ENCODE assay signal across 10 cellular contexts in the genomic region with DNA sequence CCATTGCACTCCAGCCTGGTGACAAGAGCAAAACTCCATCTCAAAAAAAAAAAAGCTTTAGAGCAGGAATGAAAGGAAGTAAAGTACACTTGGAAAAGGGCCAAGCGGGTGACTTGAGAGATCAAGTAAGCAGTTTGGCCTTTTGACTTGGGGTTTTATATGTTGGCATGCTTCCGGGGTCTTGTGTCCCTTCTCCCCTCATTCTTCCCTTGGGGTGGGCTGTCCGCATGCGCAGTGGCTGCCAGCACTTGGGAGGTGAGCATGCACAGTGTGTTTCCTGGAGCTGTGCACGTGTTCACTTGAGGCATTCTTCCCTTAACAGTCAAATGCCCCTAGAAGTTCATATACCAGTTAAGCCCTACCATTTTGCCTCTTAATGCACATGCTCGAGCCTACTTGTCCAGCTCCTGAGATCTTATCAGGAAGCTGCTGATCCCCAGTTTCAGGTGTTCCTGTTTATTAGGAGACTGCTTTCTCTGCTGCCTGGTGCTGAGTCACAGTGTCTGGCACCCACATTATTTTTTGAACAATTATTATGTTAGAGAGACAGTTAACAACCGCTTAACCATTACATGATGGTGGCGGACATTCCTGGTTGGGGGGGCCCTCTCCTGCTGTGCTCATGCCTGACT. TPM values are rescaled to one million over a fixed set of nuclear protein-coding genes. Genes with fewer than 3 reads are reported as not detected.
A peak's percentile ranks its signal among the peaks of the same experiment; 100 is the strongest.
DNase-seq lines count a peak whose midpoint lies in the region; ATAC-seq, FAIRE-seq and TF ChIP-seq lines count a peak whose summit lies in the region.
"Had no signal": no experiment of that assay in that cellular context is flagged by ENCODE, and none has a peak within 500 bp of the region (broad histone marks: within the 10 kb centered on the region; RNA-seq: fewer than 3 reads in every experiment).

No MANE protein-coding gene starts in this region.

- H3K36me3 ChIP-seq in endothelial cell of umbilical vein (ENCODE audit: control insufficient read depth in 2 of 2, extremely low read depth in 1 of 2, insufficient read depth in 2 of 2, low read length in 2 of 2): no peaks in the 10 kb centered on the region

- POLR2A ChIA-PET in endothelial cell of umbilical vein (lab: Charles Lee): no interaction called here

- BruUV-seq in endothelial cell of umbilical vein (replicated peaks; lab: Mats Ljungman, UMichigan): no TSS peak

- H3K27ac ChIP-seq in endothelial cell of umbilical vein (ENCODE audit: insufficient read depth, low read depth, low read length): no peak overlapping the region

- peak; percentile 45 for DNase-seq in NCI-H1105 treated with DMSO at 0.1 percent for 48 hours (lab: John Stamatoyannopoulos, UW)
- no peak for DNase-seq in NCI-H1105 (lab: John Stamatoyannopoulos, UW)
- DNase-seq in endothelial cell of umbilical vein (ENCODE audit: low read depth, low spot score): peak; percentile 45
- peak; percentile 50 for DNase-seq in stimulated activated CD4-positive, alpha-beta T cell treated with anti-CD3 and anti-CD28 coated beads, Interleukin-4, amount 100 ng/mL, for 1 hour
- DNase-seq in NAMALWA (ENCODE audit: low spot score): no peak
- no peak for DNase-seq in NCI-H2081 treated with DMSO at 0.1 percent for 48 hours (lab: John Stamatoyannopoulos, UW)
- no peak for DNase-seq in retina

- H3K4me3 ChIP-seq in endothelial cell of umbilical vein (replicated peaks in 1 of 3; ENCODE audit: insufficient read depth in 1 of 3, low read depth in 1 of 3, low read length in 3 of 3): no peak overlapping the region

- H3K9me3 ChIP-seq in endothelial cell of umbilical vein (replicated peaks; ENCODE audit: control insufficient read depth, insufficient read depth, low read length): no peaks in the 10 kb centered on the region

- CTCF ChIA-PET in endothelial cell of umbilical vein (lab: Charles Lee): interaction anchor here (0.6 to 4.1 kb wide), 2 partner anchors 10 to 12 kb away, joined by 3 to 20 read pairs; no protein-coding TSS in a partner anchor

- TF ChIP-seq POLR2A in endothelial cell of umbilical vein (IDR thresholded peaks at IDR 0.05; ENCODE audit: low read depth, low read length): no peak

- H2AFZ ChIP-seq in endothelial cell of umbilical vein (ENCODE audit: low read depth, low read length): no peak overlapping the region

- H3K4me1 ChIP-seq in endothelial cell of umbilical vein (ENCODE audit: control insufficient read depth, extremely low read depth, insufficient read depth, low read length): no peaks in the 10 kb centered on the region

- no peaks in the 10 kb centered on the region for H3K9me1 ChIP-seq in endothelial cell of umbilical vein (replicated peaks; ENCODE audit: control insufficient read depth, extremely low read depth, insufficient read depth, low read length)

- dilution Hi-C loops in endothelial cell of umbilical vein (cut with MboI; ENCODE audit: extremely low pct_ligation_motif_present, low sequenced_read_pairs): no loop called here

- no peaks in the 10 kb centered on the region for H3K79me2 ChIP-seq in endothelial cell of umbilical vein (ENCODE audit: control insufficient read depth, insufficient read depth, low read length)

- peaks cover 0 to 2% of the 10 kb centered on the region in 2 experiments for H3K27me3 ChIP-seq in endothelial cell of umbilical vein (ENCODE audit: control insufficient read depth in 2 of 2, insufficient read depth in 2 of 2, low read length in 2 of 2)

- peak; percentile 70 for ATAC-seq in SK-N-SH treated with all-trans-retinoic acid at 6 μM for 48 hours
- ATAC-seq: right cardiac atrium had no signal

- H3K9ac ChIP-seq in endothelial cell of umbilical vein (replicated peaks; ENCODE audit: extremely low read depth, insufficient read depth, low read length): no peak overlapping the region

- TF ChIP-seq CTCF in endothelial cell of umbilical vein (IDR thresholded peaks at IDR 0.05; ENCODE audit: extremely low read depth in 1 of 2, insufficient read depth in 1 of 2, low read depth in 1 of 2, low read length in 2 of 2): no peak

- no peak for FAIRE-seq in endothelial cell of umbilical vein (lab: Jason Lieb, UNC)
- FAIRE-seq: A204.1 had no signal

- intact Hi-C loops in endothelial cell of umbilical vein (cut with micrococcal nuclease): no loop called here

- H3K4me2 ChIP-seq in endothelial cell of umbilical vein (ENCODE audit: insufficient read depth, low read length): no peak overlapping the region

- no peaks in the 10 kb centered on the region for H4K20me1 ChIP-seq in endothelial cell of umbilical vein (replicated peaks; ENCODE audit: control insufficient read depth, extremely low read depth, insufficient read depth, low read length)

TF ChIP-seq in SK-N-SH treated with all-trans-retinoic acid at 6 μM for 48 hours, 23 proteins besides CTCF, POLR2A, EP300 and RAD21:
- TF ChIP-seq ZNF70 (CRISPR knock-in tag; IDR thresholded peaks at IDR 0.05): no peak
- 0 out of 2 replicates have a peak, but pooled peaks have one; percentile 10 for TF ChIP-seq ISL1 (CRISPR knock-in tag; IDR thresholded peaks at IDR 0.05)
TF ChIP-seq in SK-N-SH treated with all-trans-retinoic acid at 6 μM for 48 hours: peak in this region for 1.

TF ChIP-seq in endothelial cell of umbilical vein, 7 proteins besides CTCF, POLR2A, EP300 and RAD21:
- TF ChIP-seq MYC (IDR thresholded peaks at IDR 0.05; ENCODE audit: low read depth, low read length) (no peak), EZH2 (IDR thresholded peaks at IDR 0.05; ENCODE audit: borderline replicate concordance, low read depth, low read length, severe bottlenecking) (no peak), FOS (IDR thresholded peaks at IDR 0.05; ENCODE audit: borderline replicate concordance, insufficient read depth, low read length) (no peak), GATA2 (IDR thresholded peaks at IDR 0.05; ENCODE audit: insufficient read depth, insufficient read length, low read depth, low read length) (no peak), POLR2AphosphoS5 (IDR thresholded peaks at IDR 0.05; ENCODE audit: insufficient read depth, low read depth, low read length) (no peak), JUN (IDR thresholded peaks at IDR 0.05; ENCODE audit: borderline replicate concordance, insufficient read depth, insufficient read length, low read depth) (no peak), MAX (IDR thresholded peaks at IDR 0.05; ENCODE audit: insufficient read depth, insufficient read length) (no peak)
TF ChIP-seq in endothelial cell of umbilical vein: peak in this region for 0.

RNA-seq across cellular contexts. Expression of gene PRRC2B, which starts 32.6 kb away (rescaled TPM):
- 248 and 256 TPM in 2 replicates for total RNA-seq in endothelial cell of umbilical vein
- 35.6 and 38.5 TPM in 2 replicates for polyA plus RNA-seq in endothelial cell of umbilical vein
- 47.2 and 56.3 TPM in 2 replicates for polyA plus RNA-seq in endothelial cell of umbilical vein (2011; cell fraction: cytosol; rRNA removed)
- polyA plus RNA-seq in endothelial cell of umbilical vein (2011; cell fraction: nucleus; rRNA removed): 186 and 194 TPM in 2 replicates
- polyA plus RNA-seq in endothelial cell of umbilical vein (2012): 126 and 147 TPM in 2 replicates
- 142 and 143 TPM in 2 replicates for polyA minus RNA-seq in endothelial cell of umbilical vein
- 62.0 TPM for polyA minus RNA-seq in endothelial cell of umbilical vein (2011; cell fraction: cytosol; rRNA and poly(A)+ RNA removed)
- polyA minus RNA-seq in endothelial cell of umbilical vein (2011; cell fraction: nucleus; rRNA and poly(A)+ RNA removed): 93.2 and 110 TPM in 2 replicates

Comparison
In these comparisons a context has a peak if more than half of its experiments do, and no peak if none do; other contexts are left out.
1. DNase-seq: peak in NCI-H1105 treated with DMSO at 0.1 percent for 48 hours (single experiment), endothelial cell of umbilical vein (single experiment) and stimulated activated CD4-positive, alpha-beta T cell treated with anti-CD3 and anti-CD28 coated beads, Interleukin-4, amount 100 ng/mL, for 1 hour (single experiment); none in NCI-H1105 (single experiment), NAMALWA (single experiment), NCI-H2081 treated with DMSO at 0.1 percent for 48 hours (single experiment) and retina (single experiment).